In the genomic region with DNA sequence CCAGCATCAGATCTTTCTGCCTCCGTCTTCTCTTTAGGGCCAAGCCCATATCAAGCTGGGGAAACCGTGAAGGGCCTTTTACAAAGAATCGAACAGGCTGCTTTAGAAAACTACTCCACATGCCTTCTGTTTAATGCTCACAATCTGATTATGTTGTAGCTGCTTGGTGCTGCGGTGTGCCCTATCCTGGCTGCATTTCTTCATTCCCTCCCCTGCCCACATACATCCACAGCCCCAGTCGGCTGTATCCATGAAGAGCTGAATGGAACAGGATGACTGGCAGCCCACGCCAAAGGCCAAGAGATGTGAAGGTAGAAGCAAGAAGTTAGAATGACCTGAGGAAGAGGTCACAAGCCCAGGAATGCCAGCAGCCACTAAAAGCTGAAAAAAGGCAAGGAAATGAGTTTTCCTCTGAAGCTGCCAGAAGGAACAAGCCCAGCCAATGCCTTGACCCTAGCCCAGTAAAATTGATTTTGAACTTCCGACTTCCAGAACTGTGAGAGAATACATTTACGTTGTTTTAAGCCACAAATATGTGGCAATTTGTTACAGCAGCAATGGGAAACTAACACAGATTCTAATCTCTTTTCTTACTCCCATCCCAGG, we compare ENCODE assay signal across 19 cellular contexts. TPM values are rescaled to one million over a fixed set of nuclear protein-coding genes. Genes with fewer than 3 reads are reported as not detected.
DNase-seq lines count a peak whose midpoint lies in the region; ATAC-seq and TF ChIP-seq lines count a peak whose summit lies in the region.
"Had no signal": no experiment of that assay in that cellular context is flagged by ENCODE, and none has a peak within 500 bp of the region (broad histone marks: within the 10 kb centered on the region; RNA-seq: fewer than 3 reads in every experiment).

No MANE protein-coding gene starts in this region.

- POLR2A ChIA-PET in BJ (lab: Charles Lee), result interaction anchor here (0.5 kb wide), 1 partner anchor 12 kb away, joined by 7 read pairs; no protein-coding TSS in a partner anchor
- POLR2A ChIA-PET in RWPE1 (lab: Yijun Ruan, JAX; ENCODE audit: low non-redundant PET), result no interaction called here

- H3K4me3 ChIP-seq in BJ (ENCODE audit: low read depth, low read length) (no peak overlapping the region), gastrocnemius medialis (no peak overlapping the region)
- H3K4me3 ChIP-seq: skin epidermis had no signal

- DNase-seq in BJ (ENCODE audit: low read depth), result peak; percentile 73
- peak; percentile 74 for DNase-seq in iris pigment epithelial cell (ENCODE audit: low read depth)
- no peak for DNase-seq in gastrocnemius medialis
- no peak for DNase-seq in GM20000 (ENCODE audit: low spot score)
- DNase-seq in NCI-H1092 treated with DMSO at 0.1 percent for 48 hours (lab: John Stamatoyannopoulos, UW), result no peak
- no peak for DNase-seq in RWPE1 (ENCODE audit: low spot score)
- DNase-seq: ACHN; activated CD4-positive, alpha-beta T cell treated with anti-CD3 and anti-CD28 coated beads, Interleukin-2, amount 50 U/mL, for 4 hours; activated naive CD8-positive, alpha-beta T cell treated with anti-CD3 and anti-CD28 coated beads, Interleukin-2, amount 10 ng/mL, durations not matched to agents 7 days and 5 days; activated T-cell treated with anti-CD3 and anti-CD28 coated beads, Interleukin-2, amount 50 U/mL, for 72 hours; CD4-positive, alpha-beta memory T cell; central memory CD4-positive, alpha-beta T cell; effector memory CD8-positive, alpha-beta T cell; occipital lobe had no signal

- no peaks in the 10 kb centered on the region for H3K9me3 ChIP-seq in gastrocnemius medialis

- H3K9me3 Mint-ChIP-seq in dendritic cell treated with granulocyte-macrophage colony-stimulating factor and Interleukin-4, amounts not matched to agents 40 ng/mL and 50 ng/mL, for 4 days, result peaks cover 7% of the 10 kb centered on the region
- H3K9me3 Mint-ChIP-seq: activated T-cell treated with anti-CD3 and anti-CD28 coated beads, Interleukin-2, amount 50 U/mL, for 72 hours; CD4-positive, alpha-beta memory T cell; effector memory CD8-positive, alpha-beta T cell had no signal

- TF ChIP-seq CTCF in BJ (IDR thresholded peaks at IDR 0.05; ENCODE audit: insufficient read depth, low read depth, low read length) (no peak), gastrocnemius medialis (IDR thresholded peaks at IDR 0.05 in 4 of 5, conservative IDR thresholded peaks at IDR 0.05 in 1 of 5) (no peak), GM20000 (IDR thresholded peaks at IDR 0.05; ENCODE audit: extremely low read depth, missing control alignments) (no peak), RWPE1 (conservative IDR thresholded peaks at IDR 0.05; ENCODE audit: low read depth) (no peak)

- peak overlapping the region; percentile 35 for H3K27ac Mint-ChIP-seq in dendritic cell treated with granulocyte-macrophage colony-stimulating factor and Interleukin-4, amounts not matched to agents 40 ng/mL and 50 ng/mL, for 4 days
- H3K27ac Mint-ChIP-seq: activated naive CD8-positive, alpha-beta T cell treated with anti-CD3 and anti-CD28 coated beads, Interleukin-2, amount 10 ng/mL, durations not matched to agents 7 days and 5 days; activated T-cell treated with anti-CD3 and anti-CD28 coated beads, Interleukin-2, amount 50 U/mL, for 72 hours; effector memory CD8-positive, alpha-beta T cell had no signal

- H3K36me3 Mint-ChIP-seq in dendritic cell treated with granulocyte-macrophage colony-stimulating factor and Interleukin-4, amounts not matched to agents 40 ng/mL and 50 ng/mL, for 4 days (ENCODE audit: low read depth), result no peaks in the 10 kb centered on the region

- intact Hi-C loops in dendritic cell treated with granulocyte-macrophage colony-stimulating factor and Interleukin-4, amounts not matched to agents 40 ng/mL and 50 ng/mL, for 4 days (cut with micrococcal nuclease), result no loop called here
- intact Hi-C loops in gastrocnemius medialis (cut with DNase I; ENCODE audit: low total_unique reads), result loop anchor here (10.0 kb wide), 1 partner anchor 635 kb away; no protein-coding TSS in a partner anchor

- CTCF ChIA-PET in BJ (lab: Yijun Ruan, JAX), result interaction anchor here (0.6 to 1.9 kb wide), 4 partner anchors 9 to 260 kb away, joined by 3 to 10 read pairs (median 3); no protein-coding TSS in a partner anchor
- CTCF ChIA-PET in RWPE1 (lab: Yijun Ruan, JAX), result no interaction called here

- H3K27me3 Mint-ChIP-seq in dendritic cell treated with granulocyte-macrophage colony-stimulating factor and Interleukin-4, amounts not matched to agents 40 ng/mL and 50 ng/mL, for 4 days, result no peaks in the 10 kb centered on the region
- H3K27me3 Mint-ChIP-seq: activated naive CD8-positive, alpha-beta T cell treated with anti-CD3 and anti-CD28 coated beads, Interleukin-2, amount 10 ng/mL, durations not matched to agents 7 days and 5 days; CD4-positive, alpha-beta memory T cell had no signal

- H3K27me3 ChIP-seq in BJ (ENCODE audit: control insufficient read depth, insufficient read depth, low read length), result no peaks in the 10 kb centered on the region
- H3K27me3 ChIP-seq in gastrocnemius medialis, result no peaks in the 10 kb centered on the region

- H3K36me3 ChIP-seq in BJ (ENCODE audit: control insufficient read depth, insufficient read depth, low read length) (no peaks in the 10 kb centered on the region), gastrocnemius medialis (no peaks in the 10 kb centered on the region)

- peaks cover 0 to 10% of the 10 kb centered on the region in 2 donors for H3K4me1 ChIP-seq in gastrocnemius medialis

- in situ Hi-C loops in gastrocnemius medialis (cut with MboI; ENCODE audit: low sequenced_read_pairs in 4 of 4), result no loop called here

- ATAC-seq in gastrocnemius medialis (peak in 1 of 2 donors; percentile 36), GM18868 (IDR thresholded peaks at IDR 0.05; ENCODE audit: unreplicated experiment) (no peak)
- ATAC-seq: activated T-cell treated with anti-CD3 and anti-CD28 coated beads, Interleukin-2, amount 50 U/mL, for 72 hours; effector memory CD8-positive, alpha-beta T cell had no signal

- no peak overlapping the region for H3K4me3 Mint-ChIP-seq in dendritic cell treated with granulocyte-macrophage colony-stimulating factor and Interleukin-4, amounts not matched to agents 40 ng/mL and 50 ng/mL, for 4 days
- H3K4me3 Mint-ChIP-seq: activated naive CD8-positive, alpha-beta T cell treated with anti-CD3 and anti-CD28 coated beads, Interleukin-2, amount 10 ng/mL, durations not matched to agents 7 days and 5 days; activated T-cell treated with anti-CD3 and anti-CD28 coated beads, Interleukin-2, amount 50 U/mL, for 72 hours; CD4-positive, alpha-beta memory T cell; effector memory CD8-positive, alpha-beta T cell had no signal

- H3K4me1 Mint-ChIP-seq in dendritic cell treated with granulocyte-macrophage colony-stimulating factor and Interleukin-4, amounts not matched to agents 40 ng/mL and 50 ng/mL, for 4 days (ENCODE audit: low read depth), result peaks cover 34% of the 10 kb centered on the region
- H3K4me1 Mint-ChIP-seq: activated naive CD8-positive, alpha-beta T cell treated with anti-CD3 and anti-CD28 coated beads, Interleukin-2, amount 10 ng/mL, durations not matched to agents 7 days and 5 days; CD4-positive, alpha-beta memory T cell had no signal

- H3K27ac ChIP-seq in gastrocnemius medialis, result peak overlapping the region; percentile 50 to 76 (median 66)
- no peak overlapping the region for H3K27ac ChIP-seq in RWPE1

- no peak for TF ChIP-seq POLR2A in gastrocnemius medialis (IDR thresholded peaks at IDR 0.05)

RNA-seq across cellular contexts. Expression of gene TAS2R41, which starts 22.2 kb away (rescaled TPM):
- polyA plus RNA-seq in BJ (2011; rRNA removed), result not detected in 2 replicates
- polyA minus RNA-seq in BJ (2011; rRNA and poly(A)+ RNA removed), result not detected in 2 replicates
- total RNA-seq in gastrocnemius medialis, result not detected
- total RNA-seq: activated naive CD8-positive, alpha-beta T cell treated with anti-CD3 and anti-CD28 coated beads, Interleukin-2, amount 10 ng/mL, durations not matched to agents 7 days and 5 days; activated T-cell treated with anti-CD3 and anti-CD28 coated beads, Interleukin-2, amount 50 U/mL, for 72 hours; Daoy; occipital lobe; urinary bladder had no signal
- polyA plus RNA-seq: CD4-positive, alpha-beta memory T cell; urinary bladder had no signal

RNA-seq across cellular contexts. Expression of gene TAS2R60, which starts 56.6 kb away (rescaled TPM):
- polyA plus RNA-seq in BJ (2011; rRNA removed), result not detected in 2 replicates
- not detected in 2 replicates for polyA minus RNA-seq in BJ (2011; rRNA and poly(A)+ RNA removed)
- total RNA-seq in gastrocnemius medialis, result not detected
- total RNA-seq: activated T-cell treated with anti-CD3 and anti-CD28 coated beads, Interleukin-2, amount 50 U/mL, for 72 hours; Daoy; occipital lobe had no signal
- polyA plus RNA-seq: urinary bladder had no signal

Comparison
In these comparisons a context has a peak if more than half of its experiments do, and no peak if none do; other contexts are left out.
1. DNase-seq: peak in BJ (single experiment) and iris pigment epithelial cell (single experiment); none in gastrocnemius medialis (0 of 2), GM20000 (single experiment), NCI-H1092 treated with DMSO at 0.1 percent for 48 hours (single experiment) and RWPE1 (single experiment).